Comparison of ENCODE assay signal across 1 cellular context in genomic region chr14:31037709-31038221, GRCh38.
TF ChIP-seq lines count a peak whose summit lies in the region.

No MANE protein-coding gene starts in this region.

TF ChIP-seq in HepG2, 621 proteins besides CTCF, POLR2A, EP300 and RAD21 (continues in another document):
- peak; percentile 74 for TF ChIP-seq FOSL2 (CRISPR knock-in tag; IDR thresholded peaks at IDR 0.05)
- TF ChIP-seq ZNF614 (CRISPR knock-in tag; IDR thresholded peaks at IDR 0.05; ENCODE audit: borderline replicate concordance), result peak; percentile 20; the same call in 1 of the 2 replicates
- TF ChIP-seq NBN (conservative IDR thresholded peaks at IDR 0.05), result no peak
- no peak for TF ChIP-seq ZNF687 (CRISPR knock-in tag; IDR thresholded peaks at IDR 0.05)
- TF ChIP-seq ZSCAN31 (CRISPR knock-in tag; IDR thresholded peaks at IDR 0.05; ENCODE audit: low read depth), result no peak
- TF ChIP-seq ZNF362 (CRISPR knock-in tag; IDR thresholded peaks at IDR 0.05; ENCODE audit: borderline replicate concordance), result no peak
- TF ChIP-seq ZKSCAN5 (CRISPR knock-in tag; IDR thresholded peaks at IDR 0.05), result no peak
- no peak for TF ChIP-seq ZNF124 (CRISPR knock-in tag; IDR thresholded peaks at IDR 0.05)
- TF ChIP-seq KDM2A (CRISPR knock-in tag; IDR thresholded peaks at IDR 0.05; ENCODE audit: borderline replicate concordance, low read depth), result no peak
- no peak for TF ChIP-seq U2AF1 (optimal IDR thresholded peaks at IDR 0.05; ENCODE audit: low read depth, low read length)
- TF ChIP-seq PTBP1 (IDR thresholded peaks at IDR 0.05; ENCODE audit: low read depth, low read length, poor library complexity, severe bottlenecking), result no peak
- no peak for TF ChIP-seq LBX2 (CRISPR knock-in tag; IDR thresholded peaks at IDR 0.05; ENCODE audit: borderline replicate concordance)
- TF ChIP-seq ZNF331 (CRISPR knock-in tag; IDR thresholded peaks at IDR 0.05), result no peak
- TF ChIP-seq STAT5B (CRISPR knock-in tag; IDR thresholded peaks at IDR 0.05), result no peak
- no peak for TF ChIP-seq ADNP (CRISPR knock-in tag; IDR thresholded peaks at IDR 0.05)
- TF ChIP-seq TEAD3 (CRISPR knock-in tag; optimal IDR thresholded peaks at IDR 0.05; ENCODE audit: borderline replicate concordance), result peak; percentile 22
- no peak for TF ChIP-seq ZNF367 (CRISPR knock-in tag; IDR thresholded peaks at IDR 0.05; ENCODE audit: borderline replicate concordance)
- TF ChIP-seq HOXA5 (CRISPR knock-in tag; IDR thresholded peaks at IDR 0.05), result 0 out of 2 replicates have a peak, but pooled peaks have one; percentile 37
- no peak for TF ChIP-seq ZEB1 (IDR thresholded peaks at IDR 0.05; ENCODE audit: insufficient replicate concordance, low read depth)
- TF ChIP-seq TBX3 (IDR thresholded peaks at IDR 0.05; ENCODE audit: borderline replicate concordance), result no peak
- TF ChIP-seq ZNF768 (CRISPR knock-in tag; IDR thresholded peaks at IDR 0.05), result no peak
- TF ChIP-seq MEIS1 (CRISPR knock-in tag; IDR thresholded peaks at IDR 0.05; ENCODE audit: borderline replicate concordance), result no peak
- peak; percentile 58; the same call in 1 of the 2 replicates for TF ChIP-seq SAP130 (CRISPR knock-in tag; IDR thresholded peaks at IDR 0.05; ENCODE audit: low read depth)
- no peak for TF ChIP-seq ZNF609 (CRISPR knock-in tag; IDR thresholded peaks at IDR 0.05; ENCODE audit: borderline replicate concordance)
- TF ChIP-seq RNF2 (conservative IDR thresholded peaks at IDR 0.05; ENCODE audit: low read depth), result no peak
- TF ChIP-seq RBAK (CRISPR knock-in tag; IDR thresholded peaks at IDR 0.05), result no peak
- no peak for TF ChIP-seq KIAA2018 (CRISPR knock-in tag; IDR thresholded peaks at IDR 0.05; ENCODE audit: borderline replicate concordance)
- no peak for TF ChIP-seq SP2 (CRISPR knock-in tag; IDR thresholded peaks at IDR 0.05)
- TF ChIP-seq SRF (IDR thresholded peaks at IDR 0.05; ENCODE audit: low read depth, low read length), result no peak
- no peak for TF ChIP-seq ZC3H13 (CRISPR knock-in tag; IDR thresholded peaks at IDR 0.05)
- no peak for TF ChIP-seq PAF1 (CRISPR knock-in tag; IDR thresholded peaks at IDR 0.05)
- TF ChIP-seq NR3C1 (CRISPR knock-in tag; IDR thresholded peaks at IDR 0.05), result no peak
- TF ChIP-seq HMG20A (CRISPR knock-in tag; IDR thresholded peaks at IDR 0.05; ENCODE audit: borderline replicate concordance), result peak; percentile 63; the same call in 1 of the 2 replicates
- TF ChIP-seq DRAP1 (CRISPR knock-in tag; IDR thresholded peaks at IDR 0.05), result no peak; the same call in 1 of the 2 replicates
- TF ChIP-seq ZSCAN20 (CRISPR knock-in tag; IDR thresholded peaks at IDR 0.05; ENCODE audit: borderline replicate concordance), result 0 out of 2 replicates have a peak, but pooled peaks have one; percentile 56
- TF ChIP-seq GLMP (CRISPR knock-in tag; IDR thresholded peaks at IDR 0.05; ENCODE audit: borderline replicate concordance), result no peak
- TF ChIP-seq TBP (CRISPR knock-in tag; IDR thresholded peaks at IDR 0.05), result no peak
- peak; percentile 84 for TF ChIP-seq HNF4A (CRISPR knock-in tag; IDR thresholded peaks at IDR 0.05)
- TF ChIP-seq ZFP90 (CRISPR knock-in tag; IDR thresholded peaks at IDR 0.05; ENCODE audit: borderline replicate concordance), result 0 out of 2 replicates have a peak, but pooled peaks have one; percentile 31
- TF ChIP-seq ISL2 (CRISPR knock-in tag; IDR thresholded peaks at IDR 0.05), result peak; percentile 61; the same call in 1 of the 2 replicates
- no peak for TF ChIP-seq ZNF292 (CRISPR knock-in tag; IDR thresholded peaks at IDR 0.05; ENCODE audit: borderline replicate concordance, low read depth)
